In the genomic region with DNA sequence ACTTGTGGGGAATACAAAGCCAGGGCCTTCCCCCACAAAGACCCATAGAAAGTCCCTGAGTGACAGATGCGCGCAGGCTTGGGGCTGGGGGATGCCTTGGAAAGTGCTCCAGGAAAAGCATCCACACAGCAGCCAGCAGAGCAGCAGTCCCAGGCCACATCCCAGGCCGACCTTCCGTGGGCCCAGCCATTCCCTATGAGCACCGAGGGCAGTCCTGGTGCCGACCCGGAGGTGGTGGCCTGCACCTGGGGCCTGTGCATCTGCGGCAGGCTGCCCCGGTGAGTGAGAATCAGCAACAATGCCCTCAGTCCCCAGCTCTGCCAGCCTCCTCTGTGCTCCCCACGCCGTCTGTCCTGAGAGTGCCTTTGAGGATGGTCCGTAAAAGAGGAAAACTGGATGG, we compare ENCODE assay signal across 23 cellular contexts. TPM values are rescaled to one million over a fixed set of nuclear protein-coding genes. Genes with fewer than 3 reads are reported as not detected.
A peak's percentile ranks its signal among the peaks of the same experiment; 100 is the strongest.
DNase-seq lines count a peak whose midpoint lies in the region; ATAC-seq, FAIRE-seq and TF ChIP-seq lines count a peak whose summit lies in the region.
"Had no signal": no experiment of that assay in that cellular context is flagged by ENCODE, and none has a peak within 500 bp of the region (broad histone marks: within the 10 kb centered on the region; RNA-seq: fewer than 3 reads in every experiment).

No MANE protein-coding gene starts in this region.

- peak; percentile 5 for ATAC-seq in left lobe of liver
- peak; percentile 13 for ATAC-seq in mucosa of descending colon
- ATAC-seq in GM21528 (IDR thresholded peaks at IDR 0.05; ENCODE audit: low FRiP score, unreplicated experiment), result no peak

- peaks cover 11% of the 10 kb centered on the region for H3K4me1 ChIP-seq in mucosa of descending colon (ENCODE audit: low read depth)
- H3K4me1 ChIP-seq in transverse colon, result peaks cover 5 to 21% (median 15%) of the 10 kb centered on the region in 4 donors
- H3K4me1 ChIP-seq: BE2C, HAP-1 had no signal

- FAIRE-seq in bronchial epithelial cell (lab: Jason Lieb, UNC), result peak; percentile 55
- FAIRE-seq: A204.1, D721Med, GM12891, GM18507, H54 had no signal

- H3K4me3 ChIP-seq in bronchial epithelial cell (ENCODE audit: low read depth, low read length), result no peak overlapping the region
- H3K4me3 ChIP-seq in mucosa of descending colon, result no peak overlapping the region
- H3K4me3 ChIP-seq in transverse colon, result no peak overlapping the region
- H3K4me3 ChIP-seq: BLaER1 treated with 17β-estradiol and CSF1 and Interleukin-3, amounts not matched to agents 10 nM and 100 nM; HAP-1 had no signal

- peak overlapping the region in 3 of 4 donors; percentile 29 to 44 (median 29) for H3K27ac ChIP-seq in transverse colon
- H3K27ac ChIP-seq: 22Rv1; BLaER1 treated with 17β-estradiol and CSF1 and Interleukin-3, amounts not matched to agents 10 nM and 100 nM had no signal

- TF ChIP-seq CTCF in bronchial epithelial cell (IDR thresholded peaks at IDR 0.05; ENCODE audit: insufficient read depth, low read length, severe bottlenecking), result no peak
- no peak for TF ChIP-seq CTCF in mucosa of descending colon (IDR thresholded peaks at IDR 0.05)
- TF ChIP-seq CTCF in transverse colon (IDR thresholded peaks at IDR 0.05), result no peak

- H3K36me3 ChIP-seq in bronchial epithelial cell (ENCODE audit: control insufficient read depth, insufficient read depth, low read length) (peaks cover 14% of the 10 kb centered on the region), mucosa of descending colon (ENCODE audit: low read depth) (no peaks in the 10 kb centered on the region), transverse colon (peaks cover 0 to 36% (median 11%) of the 10 kb centered on the region in 4 donors)
- H3K36me3 ChIP-seq: BE2C had no signal

- TF ChIP-seq EP300 in transverse colon (IDR thresholded peaks at IDR 0.05; ENCODE audit: low read depth), result no peak

- no peak for DNase-seq in bronchial epithelial cell (ENCODE audit: low read depth)
- DNase-seq in left lobe of liver (ENCODE audit: low spot score), result no peak
- DNase-seq in mucosa of descending colon, result no peak
- DNase-seq in transverse colon, result no peak
- no peak for DNase-seq in NCI-H82 treated with DMSO at 0.1 percent for 48 hours (lab: John Stamatoyannopoulos, UW; ENCODE audit: unreplicated experiment)
- DNase-seq in SW480 (ENCODE audit: low spot score), result no peak
- DNase-seq: BE2C; CD4-positive, alpha-beta T cell; CD8-positive, alpha-beta memory T cell; DMS 273 treated with DMSO at 0.1 percent for 48 hours; DMS79 treated with DMSO at 0.1 percent for 48 hours; GF-D8; GOT3; HFFc6 had no signal

- no peak for TF ChIP-seq POLR2A in transverse colon (IDR thresholded peaks at IDR 0.05)

- H3K9me3 ChIP-seq in mucosa of descending colon (no peaks in the 10 kb centered on the region), transverse colon (no peaks in the 10 kb centered on the region)
- H3K9me3 ChIP-seq: BE2C; BLaER1 treated with 17β-estradiol and CSF1 and Interleukin-3, amounts not matched to agents 10 nM and 100 nM; HAP-1 had no signal

- intact Hi-C loops in mucosa of descending colon (cut with DNase I, micrococcal nuclease), result no loop called here
- intact Hi-C loops in transverse colon (cut with DNase I; ENCODE audit: low total_unique reads), result no loop called here

- in situ Hi-C loops in transverse colon (cut with MboI; ENCODE audit: low pct_ligation_motif_present in 1 of 4, low pct_unique_long_range_greater_than_20kb in 1 of 4, low sequenced_read_pairs in 3 of 4), result no loop called here

- no peaks in the 10 kb centered on the region for H3K27me3 ChIP-seq in bronchial epithelial cell (ENCODE audit: control insufficient read depth, insufficient read depth, low read length)
- no peaks in the 10 kb centered on the region for H3K27me3 ChIP-seq in transverse colon
- H3K27me3 ChIP-seq: BE2C; BLaER1 treated with 17β-estradiol and CSF1 and Interleukin-3, amounts not matched to agents 10 nM and 100 nM had no signal

- 87% methylated on average over 12 of the region's 12 CpGs; no CpG with 5 or more reads in 1 of the 2 donors for WGBS in transverse colon (ENCODE audit: low coverage in 1 of 2), 2 donors

RNA-seq across cellular contexts. Expression of a gene that starts 26.4 kb away (rescaled TPM):
- total RNA-seq in bronchial epithelial cell, result 14.5 TPM in 2 replicates
- total RNA-seq in left lobe of liver, result 128 TPM
- 10 to 100 TPM; 34.6 to 76.1 (median 50.5) TPM for total RNA-seq in mucosa of descending colon
- total RNA-seq in transverse colon, result 10 to 100 TPM; 14.5 to 73.3 (median 61.0) TPM

RNA-seq across cellular contexts. Expression of a gene that starts 44.6 kb away (rescaled TPM):
- total RNA-seq in bronchial epithelial cell, result 52.1 and 54.8 TPM in 2 replicates
- total RNA-seq in left lobe of liver, result 20.2 TPM
- 10 to 100 TPM; 46.4 to 63.2 (median 58.4) TPM for total RNA-seq in mucosa of descending colon
- total RNA-seq in transverse colon, result 100 to 1,000 TPM in 1 of 4 donors, 10 to 100 TPM in 3; 55.0 to 106 (median 75.9) TPM
